Comparison of ENCODE assay signal across 8 cellular contexts in genomic region chr3:138479355-138479964, GRCh38. TPM values are rescaled to one million over a fixed set of nuclear protein-coding genes. Genes with fewer than 3 reads are reported as not detected.
A peak's percentile ranks its signal among the peaks of the same experiment; 100 is the strongest.
DNase-seq lines count a peak whose midpoint lies in the region; ATAC-seq and TF ChIP-seq lines count a peak whose summit lies in the region.

No MANE protein-coding gene starts in this region.

- H3K4me3 ChIP-seq in GM23338 (no peak overlapping the region), astrocyte of the spinal cord (ENCODE audit: low read depth, low read length) (no peak overlapping the region), left lung (no peak overlapping the region)

- H3K4me3 Mint-ChIP-seq in GM23338: no peak overlapping the region

- H3K4me1 ChIP-seq in GM23338 (ENCODE audit: insufficient read depth) (no peaks in the 10 kb centered on the region), left lung (peaks cover 0 to 2% of the 10 kb centered on the region in 2 donors)

- H3K9me3 Mint-ChIP-seq in GM23338: peaks cover 7% of the 10 kb centered on the region; the same call in 1 of the 3 replicates

- H3K36me3 ChIP-seq in GM23338 (ENCODE audit: insufficient read depth) (no peaks in the 10 kb centered on the region), left lung (no peaks in the 10 kb centered on the region)

- peaks cover 8% of the 10 kb centered on the region for H3K4me1 Mint-ChIP-seq in GM23338

- peaks cover 6% of the 10 kb centered on the region; the same call in 2 of the 3 replicates for H3K36me3 Mint-ChIP-seq in GM23338 (ENCODE audit: low read depth)

- TF ChIP-seq CTCF in GM23338 (conservative IDR thresholded peaks at IDR 0.05; ENCODE audit: low read depth in 2 of 2): peak; percentile 86 to 97
- peak; percentile 93 for TF ChIP-seq CTCF in astrocyte of the spinal cord (IDR thresholded peaks at IDR 0.05; ENCODE audit: low read depth, low read length)
- peak; percentile 37 to 53 for TF ChIP-seq CTCF in left lung (IDR thresholded peaks at IDR 0.05)

- no peaks in the 10 kb centered on the region for H3K27me3 ChIP-seq in GM23338 (ENCODE audit: insufficient read depth)
- H3K27me3 ChIP-seq in left lung: no peaks in the 10 kb centered on the region

- ATAC-seq in GM23338 (peak; percentile 92), left lung (peak; percentile 64), GM19395 (IDR thresholded peaks at IDR 0.05; ENCODE audit: unreplicated experiment) (no peak), HG03571 (IDR thresholded peaks at IDR 0.05; ENCODE audit: unreplicated experiment) (no peak)

- H3F3A ChIP-seq in GM23338 (replicated peaks; ENCODE audit: low read depth): no peaks in the 10 kb centered on the region

- H3K27me3 Mint-ChIP-seq in GM23338 (ENCODE audit: insufficient read depth, low read depth, poor library complexity): no peaks in the 10 kb centered on the region

- H3K27ac ChIP-seq in GM23338 (ENCODE audit: low read depth) (no peak overlapping the region), left lung (no peak overlapping the region)

- no peaks in the 10 kb centered on the region for H4K20me1 ChIP-seq in GM23338 (replicated peaks; ENCODE audit: insufficient read depth)

- no peaks in the 10 kb centered on the region for H3K9me2 ChIP-seq in GM23338 (ENCODE audit: insufficient read depth)

- H3K4me2 ChIP-seq in GM23338: no peak overlapping the region

- in situ Hi-C loops in astrocyte of the spinal cord (cut with HindIII; ENCODE audit: low sequenced_read_pairs): no loop called here

- intact Hi-C loops in left lung (cut with DNase I): no loop called here

- no peak overlapping the region for H2AFZ ChIP-seq in GM23338

- no peaks in the 10 kb centered on the region for H3K9me3 ChIP-seq in left lung

- no peak overlapping the region; the same call in 1 of the 2 replicates for H3K27ac Mint-ChIP-seq in GM23338

- DNase-seq in DMS153 (lab: John Stamatoyannopoulos, UW) (peak; percentile 12), GM23338 (ENCODE audit: low spot score) (peak; percentile 84), NCI-H526 treated with DMSO at 0.1 percent for 48 hours (lab: John Stamatoyannopoulos, UW) (peak; percentile 15), astrocyte of the spinal cord (ENCODE audit: low read depth, low spot score) (peak; percentile 47), left lung (no peak), activated gamma-delta T cell (lab: John Stamatoyannopoulos, UW) (no peak)

- no peaks in the 10 kb centered on the region for H3K79me2 ChIP-seq in GM23338 (replicated peaks; ENCODE audit: insufficient read depth)

TF ChIP-seq in GM23338, 12 proteins besides CTCF, POLR2A, EP300 and RAD21:
- TF ChIP-seq ZNF462 (CRISPR knock-in tag; IDR thresholded peaks at IDR 0.05): no peak

RNA-seq across cellular contexts. Expression of gene ESYT3, which starts 45.0 kb away (rescaled TPM):
- 7.4 and 8.2 TPM in 2 replicates for total RNA-seq in GM23338 (2014; rRNA removed; shearing (Covaris generic))
- polyA plus RNA-seq in GM23338 (2016; fragmentation: Nextera tagmentation; extraction: Ambion mirVana): 3.5 TPM in 2 replicates
- total RNA-seq in left lung: 10 to 100 TPM; 24.5 to 44.4 TPM

Comparison
In these comparisons a context has a peak if more than half of its experiments do, and no peak if none do; other contexts are left out.
1. DNase-seq: peak in DMS153 (single experiment), GM23338 (single experiment), NCI-H526 treated with DMSO at 0.1 percent for 48 hours (single experiment) and astrocyte of the spinal cord (single experiment); none in left lung (0 of 2) and activated gamma-delta T cell (single experiment).
2. ATAC-seq: peak in GM23338 (single experiment) and left lung (single experiment); none in GM19395 (single experiment) and HG03571 (single experiment).
3. Peak in every context shown above with its lines, with median percentiles within 50 percentile points of each other: CTCF ChIP-seq.